ENCODE assay signal across 2 cellular contexts in the genomic region with DNA sequence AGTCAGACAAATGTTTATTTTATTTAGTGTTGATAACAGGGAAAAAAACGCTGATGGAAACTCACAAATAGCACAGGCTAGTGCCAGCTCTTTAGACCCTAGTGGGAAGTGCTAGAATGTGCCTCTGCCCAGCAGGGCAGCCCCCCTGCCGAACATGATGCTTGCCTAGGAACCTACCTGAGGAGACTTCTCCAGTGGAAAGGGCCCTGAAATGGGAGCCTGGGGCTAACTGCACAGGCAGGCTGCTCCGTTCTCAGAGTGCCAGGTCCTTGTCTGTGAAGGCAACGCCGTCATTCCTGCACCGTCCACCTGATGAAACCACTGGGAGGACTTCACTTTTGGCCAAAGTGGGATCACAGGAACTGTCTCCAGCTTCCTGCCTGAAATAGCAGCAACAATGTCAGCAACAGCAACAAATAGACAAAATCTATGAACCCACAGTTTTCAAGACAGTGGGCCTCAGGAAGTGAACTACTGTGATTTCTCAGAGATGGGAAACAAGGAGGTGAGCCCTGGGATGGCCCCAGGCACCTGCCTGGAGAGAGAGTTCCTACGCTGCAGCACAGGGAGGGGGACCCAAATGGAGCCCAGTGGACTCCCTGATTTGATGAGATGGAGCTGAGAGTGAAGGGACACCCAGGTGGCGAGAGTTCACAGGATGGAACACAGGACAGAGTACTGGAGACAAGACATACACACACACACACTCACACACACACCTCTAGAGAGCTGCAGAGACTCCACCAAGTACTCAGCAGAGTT.
TF ChIP-seq lines count a peak whose summit lies in the region.

No MANE protein-coding gene starts in this region.

TF ChIP-seq in IMR-90, 13 proteins besides CTCF, POLR2A, EP300 and RAD21:
- TF ChIP-seq, protein P1, sequence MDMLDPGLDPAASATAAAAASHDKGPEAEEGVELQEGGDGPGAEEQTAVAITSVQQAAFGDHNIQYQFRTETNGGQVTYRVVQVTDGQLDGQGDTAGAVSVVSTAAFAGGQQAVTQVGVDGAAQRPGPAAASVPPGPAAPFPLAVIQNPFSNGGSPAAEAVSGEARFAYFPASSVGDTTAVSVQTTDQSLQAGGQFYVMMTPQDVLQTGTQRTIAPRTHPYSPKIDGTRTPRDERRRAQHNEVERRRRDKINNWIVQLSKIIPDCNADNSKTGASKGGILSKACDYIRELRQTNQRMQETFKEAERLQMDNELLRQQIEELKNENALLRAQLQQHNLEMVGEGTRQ (IDR thresholded peaks at IDR 0.05; ENCODE audit: low read depth, low read length): no peak
- no peak for TF ChIP-seq MXI1 (IDR thresholded peaks at IDR 0.05; ENCODE audit: borderline replicate concordance, low read depth, low read length)
- no peak for TF ChIP-seq CEBPB (IDR thresholded peaks at IDR 0.05; ENCODE audit: low read depth, low read length)
- no peak for TF ChIP-seq MAZ (IDR thresholded peaks at IDR 0.05; ENCODE audit: borderline replicate concordance, low read depth, low read length)
- TF ChIP-seq RCOR1 (IDR thresholded peaks at IDR 0.05; ENCODE audit: insufficient replicate concordance, low read length): no peak
- no peak for TF ChIP-seq CHD1 (IDR thresholded peaks at IDR 0.05; ENCODE audit: low read depth, low read length)
- no peak for TF ChIP-seq ELK1 (IDR thresholded peaks at IDR 0.05; ENCODE audit: borderline replicate concordance, low read depth, low read length)

TF ChIP-seq in H1, 55 proteins besides CTCF, POLR2A, EP300 and RAD21:
- TF ChIP-seq TAF7 (optimal IDR thresholded peaks at IDR 0.05; ENCODE audit: borderline replicate concordance, low read depth, low read length) (no peak), RBBP5 (IDR thresholded peaks at IDR 0.05; ENCODE audit: borderline replicate concordance, low read depth, low read length) (no peak), CHD2 (IDR thresholded peaks at IDR 0.05; ENCODE audit: low read length) (no peak), FOSL1 (IDR thresholded peaks at IDR 0.05; ENCODE audit: insufficient read depth, low read depth, low read length) (no peak), YY1 (IDR thresholded peaks at IDR 0.05; ENCODE audit: low read depth, low read length) (no peak), SIX5 (IDR thresholded peaks at IDR 0.05; ENCODE audit: low read depth, low read length) (no peak), KDM5A (IDR thresholded peaks at IDR 0.05; ENCODE audit: low read length) (no peak), SIN3A (conservative IDR thresholded peaks at IDR 0.05 in 1 of 2, IDR thresholded peaks at IDR 0.05 in 1 of 2; ENCODE audit: low read depth in 1 of 2, low read length in 2 of 2) (no peak)
